Comparison of ENCODE assay signal across 10 cellular contexts in the genomic region with DNA sequence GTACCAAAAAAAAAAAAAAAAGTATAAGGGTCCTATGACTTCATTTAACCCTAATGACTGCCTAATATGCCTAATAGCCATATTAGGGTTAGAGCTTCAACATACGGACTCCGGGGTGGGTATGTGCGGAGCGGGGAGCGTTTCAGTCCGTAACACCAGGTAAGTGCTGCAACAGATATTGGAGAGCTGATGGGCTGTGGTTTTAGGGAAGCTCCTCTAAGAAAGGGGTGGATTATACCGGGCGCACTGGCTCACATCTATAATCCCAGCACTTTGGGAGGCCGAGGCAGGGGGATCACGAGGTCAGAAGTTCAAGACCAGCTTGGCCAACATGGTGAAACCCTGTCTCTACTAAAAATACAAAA. TPM values are rescaled to one million over a fixed set of nuclear protein-coding genes. Genes with fewer than 3 reads are reported as not detected.
A peak's percentile ranks its signal among the peaks of the same experiment; 100 is the strongest.
DNase-seq lines count a peak whose midpoint lies in the region; ATAC-seq and TF ChIP-seq lines count a peak whose summit lies in the region.
"Had no signal": no experiment of that assay in that cellular context is flagged by ENCODE, and none has a peak within 500 bp of the region (broad histone marks: within the 10 kb centered on the region; RNA-seq: fewer than 3 reads in every experiment).

No MANE protein-coding gene starts in this region.

- H3F3A ChIP-seq in GM23248 (ENCODE audit: insufficient read depth): peaks cover 56% of the 10 kb centered on the region

- in situ Hi-C loops in GM23248 (cut with MboI): no loop called here

- H3K4me3 ChIP-seq in GM23248 (peak overlapping the region; percentile 82), Peyer's patch (no peak overlapping the region), esophagus muscularis mucosa (peak overlapping the region in 3 of 4 donors; percentile 92 to 97 (median 95)), skeletal muscle satellite cell (ENCODE audit: low read length) (peak overlapping the region; percentile 86)
- H3K4me3 ChIP-seq: thyroid gland had no signal

- H3K36me3 ChIP-seq in GM23248 (ENCODE audit: low read depth) (no peaks in the 10 kb centered on the region), Peyer's patch (no peaks in the 10 kb centered on the region), esophagus muscularis mucosa (peaks cover 0 to 4% (median 1%) of the 10 kb centered on the region in 4 donors), skeletal muscle satellite cell (ENCODE audit: insufficient read depth, low read length) (peaks cover 9% of the 10 kb centered on the region)
- H3K36me3 ChIP-seq: thyroid gland had no signal

- TF ChIP-seq EP300 in esophagus muscularis mucosa (IDR thresholded peaks at IDR 0.05): no peak

- no peaks in the 10 kb centered on the region for H3K27me3 ChIP-seq in GM23248 (replicated peaks; ENCODE audit: insufficient read depth)
- H3K27me3 ChIP-seq in Peyer's patch: no peaks in the 10 kb centered on the region
- no peaks in the 10 kb centered on the region for H3K27me3 ChIP-seq in esophagus muscularis mucosa
- no peaks in the 10 kb centered on the region for H3K27me3 ChIP-seq in skeletal muscle satellite cell (ENCODE audit: control insufficient read depth, insufficient read depth, low read length)
- H3K27me3 ChIP-seq: thyroid gland had no signal

- peaks cover 54% of the 10 kb centered on the region for H3K4me1 ChIP-seq in GM23248 (ENCODE audit: insufficient read depth)
- peaks cover 0 to 39% (median 16%) of the 10 kb centered on the region in 4 donors for H3K4me1 ChIP-seq in Peyer's patch
- peaks cover 45 to 57% (median 49%) of the 10 kb centered on the region in 4 donors for H3K4me1 ChIP-seq in esophagus muscularis mucosa
- H3K4me1 ChIP-seq in skeletal muscle satellite cell (ENCODE audit: control insufficient read depth, insufficient read depth, low read length): peaks cover 31% of the 10 kb centered on the region

- H3K4me2 ChIP-seq in GM23248 (ENCODE audit: unreplicated experiment) (peak overlapping the region; percentile 91), skeletal muscle satellite cell (ENCODE audit: low read length) (peak overlapping the region; percentile 99)

- H3K9ac ChIP-seq in GM23248: peak overlapping the region; percentile 98; the same call in 1 of the 2 replicates
- peak overlapping the region; percentile 96 for H3K9ac ChIP-seq in skeletal muscle satellite cell (ENCODE audit: low read depth, low read length)

- TF ChIP-seq POLR2A in Peyer's patch (IDR thresholded peaks at IDR 0.05) (no peak), esophagus muscularis mucosa (IDR thresholded peaks at IDR 0.05; ENCODE audit: low read depth) (no peak)

- 0 out of 2 replicates have a peak, but pooled peaks cover 3% of the 10 kb centered on the region for H4K20me1 ChIP-seq in GM23248 (ENCODE audit: insufficient read depth)

- H2AFZ ChIP-seq in GM23248: no peak overlapping the region

- intact Hi-C loops in esophagus muscularis mucosa (cut with DNase I): no loop called here

- no peak for ATAC-seq in HG02642 (IDR thresholded peaks at IDR 0.05; ENCODE audit: poor library complexity, unreplicated experiment)

- DNase-seq in GM23248 (no peak), Peyer's patch (no peak), esophagus muscularis mucosa (ENCODE audit: extremely low spot score) (no peak), MV-4-11 (lab: John Stamatoyannopoulos, UW) (no peak), UCSD-AML1 (lab: John Stamatoyannopoulos, UW; ENCODE audit: unreplicated experiment) (no peak)
- DNase-seq in effector CD8-positive, alpha-beta T cell (lab: John Stamatoyannopoulos, UW): no peak
- DNase-seq: hypothalamus, thyroid gland had no signal

- no peaks in the 10 kb centered on the region for H3K9me3 ChIP-seq in GM23248 (ENCODE audit: low read depth)
- no peaks in the 10 kb centered on the region for H3K9me3 ChIP-seq in Peyer's patch
- H3K9me3 ChIP-seq in esophagus muscularis mucosa: no peaks in the 10 kb centered on the region
- no peaks in the 10 kb centered on the region for H3K9me3 ChIP-seq in skeletal muscle satellite cell (replicated peaks; ENCODE audit: low read length)
- H3K9me3 ChIP-seq: thyroid gland had no signal

- TF ChIP-seq CTCF in Peyer's patch (IDR thresholded peaks at IDR 0.05) (no peak), esophagus muscularis mucosa (IDR thresholded peaks at IDR 0.05) (no peak)

- H3K9me2 ChIP-seq in GM23248 (ENCODE audit: insufficient read depth): no peaks in the 10 kb centered on the region; the same call in 1 of the 2 replicates

- H3K27ac ChIP-seq in GM23248 (peak overlapping the region; percentile 97), Peyer's patch (peak overlapping the region in 3 of 4 donors; percentile 4 to 96 (median 88)), esophagus muscularis mucosa (replicated peaks in 1 of 4) (peak overlapping the region; percentile 96 to 99 (median 99))

- H3K79me2 ChIP-seq in GM23248 (ENCODE audit: insufficient read depth): peaks cover 50% of the 10 kb centered on the region

- WGBS in GM23248 (ENCODE audit: low coverage in 1 of 2, low lambda C conversion rate in 2 of 2, missing lambda C conversion rate in 2 of 2), 2 experiments: 92 to 95% methylated on average over 10 of the region's 10 CpGs
- WGBS in esophagus muscularis mucosa: 94% methylated on average over 10 of the region's 10 CpGs

RNA-seq across cellular contexts. Expression of a gene that starts 1.9 kb away (rescaled TPM):
- total RNA-seq in GM23248 (2014; rRNA removed; shearing (Covaris generic)): 30.7 and 33.6 TPM in 2 replicates
- polyA plus RNA-seq in GM23248 (2016; fragmentation: Nextera tagmentation; extraction: Ambion mirVana): 48.0 and 49.7 TPM in 2 replicates
- total RNA-seq in Peyer's patch (100 to 1,000 TPM in 1 of 4 donors, 10 to 100 TPM in 3; 54.9 to 122 (median 72.5) TPM), esophagus muscularis mucosa (10 to 100 TPM; 51.1 to 61.0 (median 61.0) TPM)
- 25.9 and 26.9 TPM in 2 replicates for total RNA-seq in skeletal muscle satellite cell (2012; rRNA removed)

RNA-seq across cellular contexts. Expression of a gene that starts 52.3 kb away (rescaled TPM):
- total RNA-seq in GM23248 (2014; rRNA removed; shearing (Covaris generic)): 150 and 213 TPM in 2 replicates
- 240 and 274 TPM in 2 replicates for polyA plus RNA-seq in GM23248 (2016; fragmentation: Nextera tagmentation; extraction: Ambion mirVana)
- 10 to 100 TPM; 45.2 to 83.2 (median 54.3) TPM for total RNA-seq in Peyer's patch
- total RNA-seq in esophagus muscularis mucosa: 100 to 1,000 TPM in 2 of 4 donors, 10 to 100 TPM in 2; 73.9 to 125 (median 97.1) TPM
- 170 and 199 TPM in 2 replicates for total RNA-seq in skeletal muscle satellite cell (2012; rRNA removed)

RNA-seq across cellular contexts. Expression of a gene that starts 56.3 kb away (rescaled TPM):
- 24.5 and 28.6 TPM in 2 replicates for total RNA-seq in GM23248 (2014; rRNA removed; shearing (Covaris generic))
- 24.4 and 25.9 TPM in 2 replicates for polyA plus RNA-seq in GM23248 (2016; fragmentation: Nextera tagmentation; extraction: Ambion mirVana)
- 10 to 100 TPM; 69.3 to 89.4 (median 76.9) TPM for total RNA-seq in Peyer's patch
- total RNA-seq in esophagus muscularis mucosa: 10 to 100 TPM; 32.4 to 47.2 (median 38.2) TPM
- 25.6 and 32.4 TPM in 2 replicates for total RNA-seq in skeletal muscle satellite cell (2012; rRNA removed)

Comparison
In these comparisons a context has a peak if more than half of its experiments do, and no peak if none do; other contexts are left out.
1. H3K4me3 ChIP-seq: peak in GM23248 (single experiment), esophagus muscularis mucosa (3 of 4) and skeletal muscle satellite cell (single experiment); none in Peyer's patch (0 of 4).
2. Peak in every context shown above with its lines, with median percentiles within 50 percentile points of each other: H3K27ac ChIP-seq.